12 cellular contexts compared by ENCODE assay signal in the genomic region with DNA sequence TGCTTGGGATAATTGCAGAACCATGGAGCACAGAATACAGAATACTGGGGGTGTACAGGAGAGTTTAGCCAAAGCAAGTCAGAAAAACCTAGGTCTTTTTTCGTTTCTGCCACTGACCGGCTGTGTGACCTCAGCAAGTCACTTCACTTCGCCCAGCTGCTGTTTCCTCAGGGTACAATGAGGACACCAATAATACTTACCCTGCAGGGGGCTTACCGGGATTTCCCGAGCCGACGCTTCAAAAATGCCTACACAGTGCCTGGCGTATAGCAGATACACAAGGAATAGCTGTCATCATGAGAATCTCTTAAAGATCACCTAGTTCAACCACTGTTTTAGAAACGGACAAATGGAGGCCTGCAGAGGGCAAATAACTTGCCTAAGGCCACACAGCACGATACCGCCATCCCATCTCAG. TPM values are rescaled to one million over a fixed set of nuclear protein-coding genes. Genes with fewer than 3 reads are reported as not detected.
DNase-seq lines count a peak whose midpoint lies in the region; ATAC-seq and TF ChIP-seq lines count a peak whose summit lies in the region.
"Had no signal": no experiment of that assay in that cellular context is flagged by ENCODE, and none has a peak within 500 bp of the region (broad histone marks: within the 10 kb centered on the region; RNA-seq: fewer than 3 reads in every experiment).

No MANE protein-coding gene starts in this region.

- H3K4me3 ChIP-seq in esophagus squamous epithelium (peak overlapping the region; percentile 17 to 62 (median 44)), muscle layer of duodenum (ENCODE audit: low read depth in 1 of 2, low read length in 2 of 2) (peak overlapping the region; percentile 64 to 77), aorta (ENCODE audit: low read length in 2 of 2) (no peak overlapping the region)

- H3K27me3 ChIP-seq in esophagus squamous epithelium (peaks cover 0 to 47% (median 0%) of the 10 kb centered on the region in 4 donors), muscle layer of duodenum (ENCODE audit: low read depth, low read length) (peaks cover 16% of the 10 kb centered on the region), aorta (ENCODE audit: control insufficient read depth in 1 of 2, insufficient read depth in 2 of 2, low read length in 1 of 2) (no peaks in the 10 kb centered on the region)

- no peaks in the 10 kb centered on the region for H3K9me3 Mint-ChIP-seq in effector memory CD8-positive, alpha-beta T cell
- H3K9me3 Mint-ChIP-seq: CD4-positive, alpha-beta T cell; natural killer cell had no signal

- ATAC-seq in Right ventricle myocardium superior (ENCODE audit: poor library complexity): peak; percentile 10
- no peak for ATAC-seq in left cardiac atrium
- peak; percentile 28 for ATAC-seq in aorta (ENCODE audit: low FRiP score)
- no peak for ATAC-seq in effector memory CD8-positive, alpha-beta T cell (replicated peaks)
- ATAC-seq: natural killer cell had no signal

- no peak for TF ChIP-seq CTCF in esophagus squamous epithelium (IDR thresholded peaks at IDR 0.05)

- H3K9me3 ChIP-seq in esophagus squamous epithelium: no peaks in the 10 kb centered on the region
- no peaks in the 10 kb centered on the region for H3K9me3 ChIP-seq in muscle layer of duodenum (ENCODE audit: control insufficient read depth in 1 of 2, low read length in 2 of 2)
- H3K9me3 ChIP-seq in aorta (ENCODE audit: control insufficient read depth, low read length): no peaks in the 10 kb centered on the region

- H3K36me3 Mint-ChIP-seq in effector memory CD8-positive, alpha-beta T cell (ENCODE audit: insufficient read depth): no peaks in the 10 kb centered on the region
- H3K36me3 Mint-ChIP-seq: natural killer cell had no signal

- H3K4me3 Mint-ChIP-seq in effector memory CD8-positive, alpha-beta T cell: no peak overlapping the region
- H3K4me3 Mint-ChIP-seq: CD4-positive, alpha-beta T cell; natural killer cell had no signal

- intact Hi-C loops in Right ventricle myocardium superior (cut with DNase I) (no loop called here), left cardiac atrium (cut with DNase I) (no loop called here), esophagus squamous epithelium (cut with DNase I) (no loop called here), aorta (cut with DNase I) (no loop called here)

- no peak overlapping the region for H3K27ac Mint-ChIP-seq in effector memory CD8-positive, alpha-beta T cell
- H3K27ac Mint-ChIP-seq: CD4-positive, alpha-beta T cell; natural killer cell had no signal

- DNase-seq in Right ventricle myocardium superior: peak; percentile 41
- DNase-seq in left cardiac atrium: no peak
- DNase-seq in esophagus squamous epithelium (lab: John Stamatoyannopoulos, UW): no peak
- no peak for DNase-seq in aorta
- no peak for DNase-seq in A172 (ENCODE audit: low spot score)
- DNase-seq in SK-N-DZ (ENCODE audit: low spot score): no peak
- no peak for DNase-seq in effector memory CD8-positive, alpha-beta T cell
- DNase-seq: CD4-positive, alpha-beta T cell; effector CD4-positive, alpha-beta T cell; natural killer cell had no signal

- H3K36me3 ChIP-seq in esophagus squamous epithelium: no peaks in the 10 kb centered on the region
- H3K36me3 ChIP-seq in muscle layer of duodenum (ENCODE audit: control insufficient read depth in 1 of 2, insufficient read depth in 2 of 2, low read length in 2 of 2): no peaks in the 10 kb centered on the region
- no peaks in the 10 kb centered on the region for H3K36me3 ChIP-seq in aorta (ENCODE audit: control insufficient read depth in 1 of 2, insufficient read depth in 2 of 2, low read length in 1 of 2)

- H3K4me1 ChIP-seq in esophagus squamous epithelium: peaks cover 0 to 32% (median 3%) of the 10 kb centered on the region in 3 donors
- peaks cover 0 to 44% of the 10 kb centered on the region in 2 donors for H3K4me1 ChIP-seq in muscle layer of duodenum (ENCODE audit: control insufficient read depth in 1 of 2, insufficient read depth in 2 of 2, low read length in 2 of 2)
- no peaks in the 10 kb centered on the region for H3K4me1 ChIP-seq in aorta (ENCODE audit: control insufficient read depth in 1 of 2, insufficient read depth in 2 of 2, low read length in 2 of 2)

- peaks cover 0 to 5% of the 10 kb centered on the region in 2 donors for H3K4me1 Mint-ChIP-seq in effector memory CD8-positive, alpha-beta T cell (ENCODE audit: low read depth in 2 of 2)

- peak overlapping the region; percentile 23 to 74 (median 62) for H3K27ac ChIP-seq in esophagus squamous epithelium
- H3K27ac ChIP-seq in muscle layer of duodenum (ENCODE audit: low read length): no peak overlapping the region
- H3K27ac ChIP-seq in aorta (ENCODE audit: low read depth in 1 of 2, low read length in 2 of 2): no peak overlapping the region
- H3K27ac ChIP-seq: KMS-11 had no signal

- H3K27me3 Mint-ChIP-seq in effector memory CD8-positive, alpha-beta T cell: peaks cover 49 to 78% of the 10 kb centered on the region in 2 donors

- 53 to 64% methylated on average over 9 to 10 of the region's 11 CpGs for WGBS in esophagus squamous epithelium, 2 donors
- WGBS in aorta, 2 donors: 71 to 75% methylated on average over 11 of the region's 11 CpGs

- no peak for TF ChIP-seq POLR2A in esophagus squamous epithelium (IDR thresholded peaks at IDR 0.05)

RNA-seq across cellular contexts. Expression of gene RIPOR3, which starts 0.8 kb away (rescaled TPM):
- total RNA-seq in Right ventricle myocardium superior (8.1 TPM), left cardiac atrium (1 to 10 TPM; 3.3 to 6.7 TPM), esophagus squamous epithelium (1 to 10 TPM; 1.3 to 9.7 (median 3.3) TPM), aorta (1 to 10 TPM; 3.4 to 8.0 TPM)
- polyA plus RNA-seq in aorta: 1 to 10 TPM in 1 of 2 donors, under 1 TPM in 1; 0.23 to 1.1 TPM
- 0.07 TPM in 1 of 2 replicates, not detected in the other for total RNA-seq in A172 (2014; rRNA removed; shearing (Covaris generic))
- not detected in 2 replicates for polyA plus RNA-seq in SK-N-DZ (2014; cell fraction: cytosol; rRNA removed)
- polyA plus RNA-seq in SK-N-DZ (2014; cell fraction: nucleus; rRNA removed): not detected in 2 replicates
- total RNA-seq: CD4-positive, alpha-beta T cell had no signal

RNA-seq across cellular contexts. Expression of gene PARD6B, which starts 40.8 kb away (rescaled TPM):
- total RNA-seq in Right ventricle myocardium superior (4.7 TPM), left cardiac atrium (1 to 10 TPM; 3.2 to 4.6 TPM), esophagus squamous epithelium (1 to 10 TPM; 4.7 to 6.5 (median 5.3) TPM), aorta (1 to 10 TPM; 1.2 to 2.6 TPM)
- polyA plus RNA-seq in aorta: 1 to 10 TPM in 1 of 2 donors, under 1 TPM in 1; 0.92 to 2.1 TPM
- total RNA-seq in A172 (2014; rRNA removed; shearing (Covaris generic)): 3.2 and 4.7 TPM in 2 replicates
- polyA plus RNA-seq in SK-N-DZ (2014; cell fraction: cytosol; rRNA removed): 3.8 TPM in 2 replicates
- polyA plus RNA-seq in SK-N-DZ (2014; cell fraction: nucleus; rRNA removed): 1.4 and 2.2 TPM in 2 replicates

Comparison
In these comparisons a context has a peak if more than half of its experiments do, and no peak if none do; other contexts are left out.
1. ATAC-seq: peak in Right ventricle myocardium superior (single experiment) and aorta (single experiment); none in left cardiac atrium (0 of 2) and effector memory CD8-positive, alpha-beta T cell (single experiment).
2. H3K27ac ChIP-seq: peak in esophagus squamous epithelium (4 of 4); none in muscle layer of duodenum (single experiment) and aorta (0 of 2).
3. H3K4me3 ChIP-seq: peak in esophagus squamous epithelium (4 of 4) and muscle layer of duodenum (2 of 2); none in aorta (0 of 2).